In the genomic region with DNA sequence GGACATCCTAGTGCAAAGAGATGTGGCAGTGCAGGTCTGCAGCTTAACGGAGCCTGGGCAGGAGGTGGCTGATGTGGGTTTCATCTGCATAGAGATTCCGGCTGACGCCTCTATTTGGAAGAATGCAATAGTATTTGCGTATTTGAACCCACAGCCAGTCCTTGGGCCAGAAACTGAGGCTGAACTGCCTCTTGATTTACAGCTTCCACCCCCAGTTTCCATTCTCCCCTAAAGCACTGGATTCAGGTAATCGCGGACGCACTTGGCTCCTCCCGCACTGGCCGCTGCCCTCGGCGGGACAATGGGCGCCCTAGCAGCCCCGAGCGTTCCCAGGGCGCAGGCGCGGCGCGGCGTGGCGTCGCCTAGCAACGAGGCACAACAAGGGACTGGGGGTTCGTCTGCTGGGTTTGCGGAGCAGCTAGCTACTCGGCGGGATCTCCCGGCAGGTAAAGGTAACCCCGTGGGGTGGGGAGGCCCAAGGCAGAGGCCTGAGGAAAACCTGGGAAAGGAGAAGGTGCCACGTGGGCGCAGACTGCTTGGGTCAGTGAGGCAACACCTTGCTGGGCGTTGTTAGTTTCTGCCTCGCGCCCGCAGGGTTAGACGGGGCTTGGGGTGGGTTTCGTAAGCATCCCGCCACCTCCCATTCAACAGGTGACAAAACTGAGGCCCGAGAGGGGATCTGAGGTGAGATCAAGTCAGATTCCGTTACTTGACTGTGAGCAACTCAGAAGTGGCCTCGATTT, we compare ENCODE assay signal across 8 cellular contexts.
DNase-seq lines count a peak whose midpoint lies in the region; ATAC-seq and TF ChIP-seq lines count a peak whose summit lies in the region.

A gene with protein sequence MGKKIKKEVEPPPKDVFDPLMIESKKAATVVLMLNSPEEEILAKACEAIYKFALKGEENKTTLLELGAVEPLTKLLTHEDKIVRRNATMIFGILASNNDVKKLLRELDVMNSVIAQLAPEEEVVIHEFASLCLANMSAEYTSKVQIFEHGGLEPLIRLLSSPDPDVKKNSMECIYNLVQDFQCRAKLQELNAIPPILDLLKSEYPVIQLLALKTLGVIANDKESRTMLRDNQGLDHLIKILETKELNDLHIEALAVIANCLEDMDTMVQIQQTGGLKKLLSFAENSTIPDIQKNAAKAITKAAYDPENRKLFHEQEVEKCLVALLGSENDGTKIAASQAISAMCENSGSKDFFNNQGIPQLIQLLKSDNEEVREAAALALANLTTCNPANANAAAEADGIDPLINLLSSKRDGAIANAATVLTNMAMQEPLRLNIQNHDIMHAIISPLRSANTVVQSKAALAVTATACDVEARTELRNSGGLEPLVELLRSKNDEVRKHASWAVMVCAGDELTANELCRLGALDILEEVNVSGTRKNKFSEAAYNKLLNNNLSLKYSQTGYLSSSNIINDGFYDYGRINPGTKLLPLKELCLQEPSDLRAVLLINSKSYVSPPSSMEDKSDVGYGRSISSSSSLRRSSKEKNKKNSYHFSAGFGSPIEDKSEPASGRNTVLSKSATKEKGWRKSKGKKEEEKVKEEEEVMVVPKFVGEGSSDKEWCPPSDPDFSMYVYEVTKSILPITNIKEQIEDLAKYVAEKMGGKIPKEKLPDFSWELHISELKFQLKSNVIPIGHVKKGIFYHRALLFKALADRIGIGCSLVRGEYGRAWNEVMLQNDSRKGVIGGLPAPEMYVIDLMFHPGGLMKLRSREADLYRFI (plus strand): TSS at position 393 of the 743 bp plus-strand sequence. CDS start 3,944 bp downstream, outside the sequence.

- H3K27ac Mint-ChIP-seq in central memory CD8-positive, alpha-beta T cell (ENCODE audit: low read depth), result no peak within 1 kb of the TSS

- H3K4me3 ChIP-seq in AG09309 (ENCODE audit: control insufficient read depth, low read depth, low read length) (peak within 1 kb of the TSS; percentile 34), HL-60 (replicated peaks; ENCODE audit: insufficient read depth, low read length) (peak within 1 kb of the TSS; percentile 14)

- H3K27me3 Mint-ChIP-seq in central memory CD8-positive, alpha-beta T cell, result no peaks in the 10 kb centered on the region

- no peak within 1 kb of the TSS for H3K4me3 Mint-ChIP-seq in central memory CD8-positive, alpha-beta T cell

- TF ChIP-seq CTCF in AG09309 (IDR thresholded peaks at IDR 0.05; ENCODE audit: control insufficient read depth, insufficient read depth, low read depth, low read length, missing control alignments) (no peak), HL-60 (IDR thresholded peaks at IDR 0.05; ENCODE audit: insufficient read depth, low read length) (no peak)

- no peaks in the 10 kb centered on the region for H3K27me3 ChIP-seq in HL-60 (ENCODE audit: insufficient read depth, poor library complexity, severe bottlenecking)

- ATAC-seq in GM19372 (IDR thresholded peaks at IDR 0.05; ENCODE audit: low read depth, unreplicated experiment), result peak; percentile 92
- ATAC-seq in central memory CD8-positive, alpha-beta T cell (replicated peaks; ENCODE audit: extremely low read depth, poor library complexity, severe bottlenecking), result peak; percentile 86

- no peaks in the 10 kb centered on the region for H3K9me3 Mint-ChIP-seq in central memory CD8-positive, alpha-beta T cell

- no peaks in the 10 kb centered on the region for H3K4me1 Mint-ChIP-seq in central memory CD8-positive, alpha-beta T cell

- H3K27ac ChIP-seq in HL-60 (replicated peaks), result no peak within 1 kb of the TSS

- no peak for DNase-seq in AG09309 (ENCODE audit: low read depth)
- DNase-seq in HL-60 (ENCODE audit: low read depth in 1 of 2, low spot score in 1 of 2), result peak; percentile 2 to 4
- DNase-seq in activated CD4-positive, CD25-positive, alpha-beta regulatory T cell (lab: John Stamatoyannopoulos, UW), result peak in 3 of 4 experiments; percentile 11 to 22 (median 13)
- DNase-seq in central memory CD8-positive, alpha-beta T cell (ENCODE audit: low spot score in 2 of 2), result peak; percentile 52 to 73
- DNase-seq in kidney glomerular epithelial cell (lab: John Stamatoyannopoulos, UW), result peak; percentile 60
- peak; percentile 39 to 57 for DNase-seq in stimulated activated CD4-positive, alpha-beta T cell treated with anti-CD3 and anti-CD28 coated beads, Interleukin-15, amount 100 ng/mL, for 48 hours (ENCODE audit: low read depth in 2 of 2)
- DNase-seq in SKM-1 (lab: John Stamatoyannopoulos, UW; ENCODE audit: unreplicated experiment), result no peak

- H3K36me3 Mint-ChIP-seq in central memory CD8-positive, alpha-beta T cell (ENCODE audit: insufficient read depth), result no peaks in the 10 kb centered on the region

Comparison
In these comparisons a context has a peak if more than half of its experiments do, and no peak if none do; other contexts are left out.
1. DNase-seq: peak in HL-60 (2 of 2), activated CD4-positive, CD25-positive, alpha-beta regulatory T cell (3 of 4), central memory CD8-positive, alpha-beta T cell (2 of 2), kidney glomerular epithelial cell (single experiment) and stimulated activated CD4-positive, alpha-beta T cell treated with anti-CD3 and anti-CD28 coated beads, Interleukin-15, amount 100 ng/mL, for 48 hours (2 of 2); none in AG09309 (single experiment) and SKM-1 (single experiment).